ENCODE assay signal across 1 cellular context in genomic region chr6:130933712-130934200, GRCh38.
TF ChIP-seq lines count a peak whose summit lies in the region.

No MANE protein-coding gene starts in this region.

TF ChIP-seq in HepG2, 621 proteins besides CTCF, POLR2A, EP300 and RAD21 (continued from another document and continues in another):
- TF ChIP-seq ATF4 (CRISPR knock-in tag; IDR thresholded peaks at IDR 0.05) (peak in 1 of 2 experiments; percentile 91; a peak in 2 of 4 replicates), TARDBP (CRISPR knock-in tag; IDR thresholded peaks at IDR 0.05) (peak; percentile 96), KMT2B (CRISPR knock-in tag; IDR thresholded peaks at IDR 0.05) (peak; percentile 51), ZNF577 (CRISPR knock-in tag; IDR thresholded peaks at IDR 0.05; ENCODE audit: borderline replicate concordance, low read depth) (no peak), PTBP1 (IDR thresholded peaks at IDR 0.05; ENCODE audit: low read depth, low read length, poor library complexity, severe bottlenecking) (no peak), FOXO1 (CRISPR knock-in tag; IDR thresholded peaks at IDR 0.05) (peak; percentile 96), ZNF280B (CRISPR knock-in tag; IDR thresholded peaks at IDR 0.05; ENCODE audit: borderline replicate concordance) (no peak), ETV5 (CRISPR knock-in tag; IDR thresholded peaks at IDR 0.05; ENCODE audit: borderline replicate concordance) (peak; percentile 80), ONECUT2 (CRISPR knock-in tag; IDR thresholded peaks at IDR 0.05) (peak; percentile 78), ZFP36L2 (CRISPR knock-in tag; IDR thresholded peaks at IDR 0.05) (0 out of 2 replicates have a peak, but pooled peaks have one; percentile 49), IRF2 (CRISPR knock-in tag; IDR thresholded peaks at IDR 0.05) (peak; percentile 93), MZF1 (CRISPR knock-in tag; IDR thresholded peaks at IDR 0.05; ENCODE audit: borderline replicate concordance) (no peak), ZNF776 (CRISPR knock-in tag; IDR thresholded peaks at IDR 0.05) (no peak), MLX (CRISPR knock-in tag; IDR thresholded peaks at IDR 0.05) (peak; percentile 80), SOX13 (IDR thresholded peaks at IDR 0.05) (peak; percentile 95), SOX13 (CRISPR knock-in tag; conservative IDR thresholded peaks at IDR 0.05 in 1 of 2, IDR thresholded peaks at IDR 0.05 in 1 of 2) (peak in 1 of 2 experiments; percentile 99; a peak in 2 of 4 replicates), ZNF83 (CRISPR knock-in tag; IDR thresholded peaks at IDR 0.05; ENCODE audit: borderline replicate concordance) (no peak), ZNF704 (CRISPR knock-in tag; IDR thresholded peaks at IDR 0.05; ENCODE audit: borderline replicate concordance) (no peak; the same call in 1 of the 2 replicates), NBN (conservative IDR thresholded peaks at IDR 0.05) (no peak), ZNF878 (CRISPR knock-in tag; IDR thresholded peaks at IDR 0.05) (no peak), BCL6 (CRISPR knock-in tag; IDR thresholded peaks at IDR 0.05) (peak; percentile 87), SOX5 (CRISPR knock-in tag; IDR thresholded peaks at IDR 0.05; ENCODE audit: borderline replicate concordance) (peak; percentile 99), KDM6A (CRISPR knock-in tag; IDR thresholded peaks at IDR 0.05; ENCODE audit: low read depth) (peak; percentile 93), CBX5 (CRISPR knock-in tag; IDR thresholded peaks at IDR 0.05; ENCODE audit: borderline replicate concordance) (peak; percentile 96), AHDC1 (CRISPR knock-in tag; IDR thresholded peaks at IDR 0.05; ENCODE audit: borderline replicate concordance) (peak; percentile 96), FOXA3 (CRISPR knock-in tag; IDR thresholded peaks at IDR 0.05) (peak; percentile 97), PPARG (CRISPR knock-in tag; conservative IDR thresholded peaks at IDR 0.05) (peak; percentile 67), ARID2 (CRISPR knock-in tag; IDR thresholded peaks at IDR 0.05; ENCODE audit: borderline replicate concordance) (peak; percentile 73; the same call in 1 of the 2 replicates), ZBTB2 (CRISPR knock-in tag; IDR thresholded peaks at IDR 0.05; ENCODE audit: low read depth) (peak; percentile 43; the same call in 1 of the 2 replicates), ZNF263 (CRISPR knock-in tag; IDR thresholded peaks at IDR 0.05) (no peak), ZNF329 (CRISPR knock-in tag; IDR thresholded peaks at IDR 0.05; ENCODE audit: low read depth) (no peak), BCLAF1 (IDR thresholded peaks at IDR 0.05) (no peak), ZNF17 (CRISPR knock-in tag; IDR thresholded peaks at IDR 0.05) (no peak), ZNF788 (CRISPR knock-in tag; IDR thresholded peaks at IDR 0.05; ENCODE audit: borderline replicate concordance) (peak; percentile 70; the same call in 1 of the 2 replicates), ZKSCAN8 (CRISPR knock-in tag; IDR thresholded peaks at IDR 0.05; ENCODE audit: borderline replicate concordance) (peak; percentile 86), ZNF468 (CRISPR knock-in tag; IDR thresholded peaks at IDR 0.05) (no peak), RAD51 (IDR thresholded peaks at IDR 0.05; ENCODE audit: borderline replicate concordance) (no peak), SRY (CRISPR knock-in tag; IDR thresholded peaks at IDR 0.05) (no peak), ARID5B (CRISPR knock-in tag; IDR thresholded peaks at IDR 0.05) (peak; percentile 99)
